Comparison of ENCODE assay signal across 34 cellular contexts in the genomic region with DNA sequence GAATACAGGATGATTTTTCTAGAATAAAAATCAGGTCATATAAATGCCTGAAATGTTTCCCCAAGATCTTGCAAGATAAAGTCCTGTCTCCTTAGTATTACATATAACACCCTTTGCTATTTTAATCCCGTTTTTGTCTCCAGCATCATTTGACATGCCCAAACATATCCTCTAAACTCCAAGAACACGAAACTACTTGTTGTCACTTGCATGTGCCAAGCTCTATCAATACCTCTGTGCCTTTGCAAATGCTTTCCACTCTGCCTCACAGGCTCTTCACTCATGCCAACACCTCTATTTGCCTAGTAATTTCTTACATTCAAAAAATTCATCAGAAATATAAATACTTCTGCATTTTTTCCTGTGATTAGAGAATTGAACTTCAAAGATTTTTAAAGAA.
"Had no signal": no experiment of that assay in that cellular context is flagged by ENCODE, and none has a peak within 500 bp of the region (broad histone marks: within the 10 kb centered on the region; RNA-seq: fewer than 3 reads in every experiment).

No MANE protein-coding gene starts in this region.

- DNase-seq: activated CD4-positive, alpha-beta memory T cell treated with anti-CD3 and anti-CD28 coated beads, Interleukin-2, amount 10 ng/mL, durations not matched to agents 7 days and 5 days; activated CD4-positive, alpha-beta T cell treated with anti-CD3 and anti-CD28 coated beads for 1 hour; activated CD4-positive, alpha-beta T cell treated with anti-CD3 and anti-CD28 coated beads for 48 hours; activated CD4-positive, CD25-positive, alpha-beta regulatory T cell; activated effector memory CD4-positive, alpha-beta T cell treated with anti-CD3 and anti-CD28 coated beads, Interleukin-2, amount 50 U/mL, for 16 hours; activated naive CD4-positive, alpha-beta T cell; activated naive CD4-positive, alpha-beta T cell treated with anti-CD3 and anti-CD28 coated beads, Interleukin-2, amount 50 U/mL, for 16 hours; activated naive CD8-positive, alpha-beta T cell treated with anti-CD3 and anti-CD28 coated beads for 36 hours; activated T-cell treated with anti-CD3 and anti-CD28 coated beads, Interleukin-2, amount 50 U/mL, for 1 hour; activated T-cell treated with anti-CD3 and anti-CD28 coated beads, Interleukin-2, amount 50 U/mL, for 72 hours; amniotic stem cell; aorta; caudate nucleus; cerebellar nuclear complex; NCI-H1092 treated with DMSO at 0.1 percent for 48 hours; NCI-H1436; NCI-H1694; NCI-H1930; NCI-H2081 treated with DMSO at 0.1 percent for 48 hours; NCI-H2171; NCI-H510A; NCI-H526; NCI-H748 treated with DMSO at 0.1 percent for 48 hours; NK-92 treated with Interleukin-12 subunit alpha and Interleukin-12 subunit beta, amount 100 ng/mL, for 24 hours; PC-3; Peyer's patch; RPMI8226; SHP77; SJCRH30; T1000; WERI-Rb-1 had no signal

- H3K4me3 ChIP-seq: Peyer's patch, SJCRH30, SK-N-MC had no signal

- H3K9ac ChIP-seq: KMS-11 had no signal

- H3K4me3 Mint-ChIP-seq: activated CD4-positive, alpha-beta memory T cell treated with anti-CD3 and anti-CD28 coated beads, Interleukin-2, amount 10 ng/mL, durations not matched to agents 7 days and 5 days; activated naive CD8-positive, alpha-beta T cell treated with anti-CD3 and anti-CD28 coated beads for 36 hours; activated T-cell treated with anti-CD3 and anti-CD28 coated beads, Interleukin-2, amount 50 U/mL, for 72 hours; activated T-helper 17 cell treated with anti-CD3 and anti-CD28 coated beads, Interleukin-2, amount 50 U/mL, for 72 hours had no signal

- H3K27ac ChIP-seq: KMS-11, Peyer's patch, SJCRH30, SK-N-MC, WERI-Rb-1 had no signal

- H3K27ac Mint-ChIP-seq: activated CD4-positive, alpha-beta memory T cell treated with anti-CD3 and anti-CD28 coated beads, Interleukin-2, amount 10 ng/mL, durations not matched to agents 7 days and 5 days; activated naive CD8-positive, alpha-beta T cell treated with anti-CD3 and anti-CD28 coated beads for 36 hours; activated T-cell treated with anti-CD3 and anti-CD28 coated beads, Interleukin-2, amount 50 U/mL, for 72 hours; activated T-helper 17 cell treated with anti-CD3 and anti-CD28 coated beads, Interleukin-2, amount 50 U/mL, for 72 hours had no signal

- H3K4me2 ChIP-seq: KMS-11 had no signal

- H3K27me3 Mint-ChIP-seq: activated CD4-positive, alpha-beta memory T cell treated with anti-CD3 and anti-CD28 coated beads, Interleukin-2, amount 10 ng/mL, durations not matched to agents 7 days and 5 days; activated naive CD8-positive, alpha-beta T cell treated with anti-CD3 and anti-CD28 coated beads for 36 hours; activated T-helper 17 cell treated with anti-CD3 and anti-CD28 coated beads, Interleukin-2, amount 50 U/mL, for 72 hours had no signal

- H3K9me3 Mint-ChIP-seq: activated CD4-positive, alpha-beta memory T cell treated with anti-CD3 and anti-CD28 coated beads, Interleukin-2, amount 10 ng/mL, durations not matched to agents 7 days and 5 days; activated naive CD8-positive, alpha-beta T cell treated with anti-CD3 and anti-CD28 coated beads for 36 hours; activated T-cell treated with anti-CD3 and anti-CD28 coated beads, Interleukin-2, amount 50 U/mL, for 72 hours; activated T-helper 17 cell treated with anti-CD3 and anti-CD28 coated beads, Interleukin-2, amount 50 U/mL, for 72 hours had no signal

- H3K27me3 ChIP-seq: Peyer's patch, SJCRH30 had no signal

- H3K4me1 Mint-ChIP-seq: activated CD4-positive, alpha-beta memory T cell treated with anti-CD3 and anti-CD28 coated beads, Interleukin-2, amount 10 ng/mL, durations not matched to agents 7 days and 5 days; activated naive CD8-positive, alpha-beta T cell treated with anti-CD3 and anti-CD28 coated beads for 36 hours; activated T-helper 17 cell treated with anti-CD3 and anti-CD28 coated beads, Interleukin-2, amount 50 U/mL, for 72 hours had no signal

- H3K36me3 Mint-ChIP-seq: activated naive CD8-positive, alpha-beta T cell treated with anti-CD3 and anti-CD28 coated beads for 36 hours had no signal

- H3K9me3 ChIP-seq: Peyer's patch, SJCRH30 had no signal

- H3K4me1 ChIP-seq: Peyer's patch, SJCRH30 had no signal

- H3K36me3 ChIP-seq: Peyer's patch, SJCRH30, WERI-Rb-1 had no signal

- ATAC-seq: activated T-cell treated with anti-CD3 and anti-CD28 coated beads, Interleukin-2, amount 50 U/mL, for 72 hours; activated T-helper 17 cell treated with anti-CD3 and anti-CD28 coated beads, Interleukin-2, amount 50 U/mL, for 72 hours; PC-3 had no signal
